19 cellular contexts compared by ENCODE assay signal in the genomic region with DNA sequence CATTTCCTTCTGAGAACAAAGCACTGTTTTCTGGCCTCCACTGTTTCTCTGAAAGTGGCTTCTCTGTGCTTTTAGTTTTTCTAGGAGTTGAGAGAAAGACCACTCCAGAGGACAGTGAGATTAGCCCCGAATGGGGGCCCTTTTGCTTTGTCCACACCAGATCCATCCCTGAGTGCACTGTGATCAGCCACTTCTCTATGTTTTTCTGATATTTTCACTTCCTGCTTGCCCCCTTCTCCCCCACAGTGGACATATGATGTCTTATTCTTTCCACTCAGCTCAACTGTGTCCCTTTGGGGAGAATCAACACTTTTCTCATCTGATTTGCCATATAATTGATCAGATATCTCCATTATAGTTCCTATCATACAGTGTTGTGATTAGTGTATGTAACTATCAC. TPM values are rescaled to one million over a fixed set of nuclear protein-coding genes. Genes with fewer than 3 reads are reported as not detected.
DNase-seq lines count a peak whose midpoint lies in the region; ATAC-seq and TF ChIP-seq lines count a peak whose summit lies in the region.
"Had no signal": no experiment of that assay in that cellular context is flagged by ENCODE, and none has a peak within 500 bp of the region (broad histone marks: within the 10 kb centered on the region; RNA-seq: fewer than 3 reads in every experiment).

No MANE protein-coding gene starts in this region.

- peaks cover 18% of the 10 kb centered on the region for H3K4me1 ChIP-seq in BLaER1
- peaks cover 28% of the 10 kb centered on the region for H3K4me1 ChIP-seq in GM23338 (ENCODE audit: insufficient read depth)
- H3K4me1 ChIP-seq in neuronal stem cell (ENCODE audit: control insufficient read depth in 2 of 2, insufficient read depth in 1 of 2, low read depth in 1 of 2, low read length in 2 of 2), result no peaks in the 10 kb centered on the region
- H3K4me1 ChIP-seq in colonic mucosa, result no peaks in the 10 kb centered on the region

- H2BK12ac ChIP-seq in neuronal stem cell (ENCODE audit: low read length), result no peak overlapping the region

- H3K14ac ChIP-seq in neuronal stem cell (ENCODE audit: low read length), result no peak overlapping the region

- H3K4ac ChIP-seq in neuronal stem cell (ENCODE audit: low read length), result no peak overlapping the region

- H4K20me1 ChIP-seq in BLaER1 (no peaks in the 10 kb centered on the region), GM23338 (replicated peaks; ENCODE audit: insufficient read depth) (no peaks in the 10 kb centered on the region)

- POLR2A ChIA-PET in activated naive CD8-positive, alpha-beta T cell treated with anti-CD3 and anti-CD28 coated beads, Interleukin-2, amount 10 ng/mL, durations not matched to agents 7 days and 5 days (lab: Charles Lee), result no interaction called here

- H3K23ac ChIP-seq in neuronal stem cell (ENCODE audit: low read depth, low read length, poor library complexity), result no peak overlapping the region

- no peak for ATAC-seq in GM23338
- ATAC-seq in activated naive CD8-positive, alpha-beta T cell treated with anti-CD3 and anti-CD28 coated beads, Interleukin-2, amount 10 ng/mL, durations not matched to agents 7 days and 5 days (ENCODE audit: low read depth), result no peak
- ATAC-seq: Panc1 had no signal

- H3K9ac ChIP-seq in BLaER1 (no peak overlapping the region), neuronal stem cell (ENCODE audit: low read depth, low read length, poor library complexity) (no peak overlapping the region), colonic mucosa (ENCODE audit: low read depth in 2 of 2, low read length in 2 of 2) (no peak overlapping the region)

- no peak overlapping the region for H2BK120ac ChIP-seq in neuronal stem cell (ENCODE audit: low read depth, low read length)

- H3K79me1 ChIP-seq in neuronal stem cell (ENCODE audit: low read depth, low read length), result no peaks in the 10 kb centered on the region

- no peak overlapping the region for H2BK5ac ChIP-seq in neuronal stem cell (ENCODE audit: low read length)

- H3K27ac ChIP-seq in BLaER1 (peak overlapping the region; percentile 40; the same call in 1 of the 2 replicates), GM23338 (ENCODE audit: low read depth) (no peak overlapping the region), neuronal stem cell (replicated peaks; ENCODE audit: low read length) (no peak overlapping the region), colonic mucosa (no peak overlapping the region)
- H3K27ac ChIP-seq: ascending aorta, suprapubic skin had no signal

- H3K79me2 ChIP-seq in GM23338 (replicated peaks; ENCODE audit: insufficient read depth), result no peaks in the 10 kb centered on the region

- no peaks in the 10 kb centered on the region for H3K27me3 Mint-ChIP-seq in GM23338 (ENCODE audit: insufficient read depth, low read depth, poor library complexity)
- H3K27me3 Mint-ChIP-seq in activated naive CD8-positive, alpha-beta T cell treated with anti-CD3 and anti-CD28 coated beads, Interleukin-2, amount 10 ng/mL, durations not matched to agents 7 days and 5 days, result peaks cover 8% of the 10 kb centered on the region
- H3K27me3 Mint-ChIP-seq in mesothelial cell of epicardium (ENCODE audit: low read depth), result no peaks in the 10 kb centered on the region
- H3K27me3 Mint-ChIP-seq: activated T-cell treated with anti-CD3 and anti-CD28 coated beads, Interleukin-2, amount 50 U/mL, for 24 hours; CD4-positive, alpha-beta T cell had no signal

- H2AFZ ChIP-seq in GM23338, result peak overlapping the region; percentile 54; the same call in 1 of the 2 replicates
- peak overlapping the region; percentile 40 for H2AFZ ChIP-seq in neuronal stem cell (ENCODE audit: low read length)

- H3K27ac Mint-ChIP-seq in GM23338, result no peak overlapping the region
- peak overlapping the region; percentile 9 for H3K27ac Mint-ChIP-seq in activated naive CD8-positive, alpha-beta T cell treated with anti-CD3 and anti-CD28 coated beads, Interleukin-2, amount 10 ng/mL, durations not matched to agents 7 days and 5 days
- H3K27ac Mint-ChIP-seq in mesothelial cell of epicardium, result no peak overlapping the region
- H3K27ac Mint-ChIP-seq: CD4-positive, alpha-beta T cell had no signal

- peaks cover 7% of the 10 kb centered on the region; the same call in 1 of the 2 replicates for H3K9me2 ChIP-seq in GM23338 (ENCODE audit: insufficient read depth)

- H3F3A ChIP-seq in GM23338 (replicated peaks; ENCODE audit: low read depth), result no peaks in the 10 kb centered on the region

- H3K36me3 Mint-ChIP-seq in GM23338 (ENCODE audit: low read depth), result no peaks in the 10 kb centered on the region
- H3K36me3 Mint-ChIP-seq in activated naive CD8-positive, alpha-beta T cell treated with anti-CD3 and anti-CD28 coated beads, Interleukin-2, amount 10 ng/mL, durations not matched to agents 7 days and 5 days, result no peaks in the 10 kb centered on the region
- H3K36me3 Mint-ChIP-seq in mesothelial cell of epicardium, result no peaks in the 10 kb centered on the region

- H3K27me3 ChIP-seq in BLaER1 (no peaks in the 10 kb centered on the region), GM23338 (ENCODE audit: insufficient read depth) (no peaks in the 10 kb centered on the region), neuronal stem cell (ENCODE audit: control insufficient read depth in 3 of 3, insufficient read depth in 3 of 3, low read depth in 1 of 3, low read length in 3 of 3) (no peaks in the 10 kb centered on the region), colonic mucosa (no peaks in the 10 kb centered on the region)
- H3K27me3 ChIP-seq: ascending aorta, MG63, suprapubic skin had no signal

- H3K9me3 Mint-ChIP-seq in GM23338, result no peaks in the 10 kb centered on the region
- peaks cover 3% of the 10 kb centered on the region for H3K9me3 Mint-ChIP-seq in activated naive CD8-positive, alpha-beta T cell treated with anti-CD3 and anti-CD28 coated beads, Interleukin-2, amount 10 ng/mL, durations not matched to agents 7 days and 5 days
- no peaks in the 10 kb centered on the region for H3K9me3 Mint-ChIP-seq in mesothelial cell of epicardium
- H3K9me3 Mint-ChIP-seq: activated T-cell treated with anti-CD3 and anti-CD28 coated beads, Interleukin-2, amount 50 U/mL, for 24 hours; CD4-positive, alpha-beta T cell had no signal

- no peak overlapping the region for H3K4me2 ChIP-seq in BLaER1
- no peak overlapping the region for H3K4me2 ChIP-seq in GM23338
- H3K4me2 ChIP-seq in neuronal stem cell (ENCODE audit: insufficient read depth, low read length, poor library complexity, severe bottlenecking), result no peak overlapping the region

- no peaks in the 10 kb centered on the region for H3K9me3 ChIP-seq in BLaER1
- H3K9me3 ChIP-seq in neuronal stem cell (replicated peaks in 1 of 2; ENCODE audit: control insufficient read depth in 2 of 2, insufficient read depth in 1 of 2, low read depth in 1 of 2, low read length in 2 of 2), result no peaks in the 10 kb centered on the region
- H3K9me3 ChIP-seq in colonic mucosa, result no peaks in the 10 kb centered on the region
- H3K9me3 ChIP-seq: ascending aorta, MG63, suprapubic skin had no signal

- no CpG with 5 or more reads among the region's 1 CpG for WGBS in neuronal stem cell (ENCODE audit: extremely low coverage in 2 of 2, insufficient read length in 2 of 2, insufficient replicate concordance in 1 of 2), 2 donors

- no peak overlapping the region for H2AK5ac ChIP-seq in neuronal stem cell (ENCODE audit: low read depth, low read length)

- no peak overlapping the region for H4K8ac ChIP-seq in neuronal stem cell (ENCODE audit: low read depth, low read length)

- intact Hi-C loops in colonic mucosa (cut with DNase I), result no loop called here

- H2BK15ac ChIP-seq in neuronal stem cell (ENCODE audit: low read length), result no peak overlapping the region

- TF ChIP-seq CTCF in GM23338 (conservative IDR thresholded peaks at IDR 0.05; ENCODE audit: low read depth in 2 of 2), result no peak
- no peak for TF ChIP-seq CTCF in colonic mucosa (IDR thresholded peaks at IDR 0.05)
- no peak for TF ChIP-seq CTCF in mesothelial cell of epicardium (IDR thresholded peaks at IDR 0.05; ENCODE audit: unreplicated experiment)

- no peak overlapping the region for H3K18ac ChIP-seq in neuronal stem cell (ENCODE audit: low read length)

- no peak for DNase-seq in GM23338 (ENCODE audit: low spot score)
- DNase-seq in activated naive CD8-positive, alpha-beta T cell treated with anti-CD3 and anti-CD28 coated beads, Interleukin-2, amount 10 ng/mL, durations not matched to agents 7 days and 5 days, result no peak
- DNase-seq in neuronal stem cell (ENCODE audit: low spot score), result no peak
- no peak for DNase-seq in colonic mucosa
- no peak for DNase-seq in activated gamma-delta T cell treated with Interleukin-2 at 50 U/mL for 16 hours
- no peak for DNase-seq in mesothelial cell of epicardium (ENCODE audit: low spot score in 2 of 2, unreplicated experiment in 2 of 2)
- DNase-seq: activated naive CD4-positive, alpha-beta T cell treated with anti-CD3 and anti-CD28 coated beads, Interleukin-2, amount 50 U/mL, for 16 hours; activated T-cell treated with anti-CD3 and anti-CD28 coated beads, Interleukin-2, amount 50 U/mL, for 24 hours; CD4-positive, alpha-beta T cell; DMS 273 treated with DMSO at 0.1 percent for 48 hours; kidney glomerular epithelial cell; MG63; NCI-H146; NCI-H524 had no signal

- H3K36me3 ChIP-seq in BLaER1, result no peaks in the 10 kb centered on the region
- no peaks in the 10 kb centered on the region for H3K36me3 ChIP-seq in GM23338 (ENCODE audit: insufficient read depth)
- no peaks in the 10 kb centered on the region for H3K36me3 ChIP-seq in neuronal stem cell (replicated peaks in 1 of 2; ENCODE audit: control insufficient read depth in 2 of 2, insufficient read depth in 2 of 2, low read length in 2 of 2)
- H3K36me3 ChIP-seq in colonic mucosa, result no peaks in the 10 kb centered on the region
- H3K36me3 ChIP-seq: ascending aorta, MG63, suprapubic skin had no signal

- no peak overlapping the region for H4K91ac ChIP-seq in neuronal stem cell (ENCODE audit: low read depth, low read length, poor library complexity)

- no peak overlapping the region for H3K4me3 ChIP-seq in BLaER1
- H3K4me3 ChIP-seq in GM23338, result no peak overlapping the region
- H3K4me3 ChIP-seq in neuronal stem cell (ENCODE audit: low read length in 2 of 2), result no peak overlapping the region
- H3K4me3 ChIP-seq in colonic mucosa, result no peak overlapping the region
- H3K4me3 ChIP-seq: ascending aorta, lung, MG63, suprapubic skin had no signal

- H3K4me1 Mint-ChIP-seq in GM23338, result peaks cover 35% of the 10 kb centered on the region
- peaks cover 27% of the 10 kb centered on the region for H3K4me1 Mint-ChIP-seq in activated naive CD8-positive, alpha-beta T cell treated with anti-CD3 and anti-CD28 coated beads, Interleukin-2, amount 10 ng/mL, durations not matched to agents 7 days and 5 days
- H3K4me1 Mint-ChIP-seq in mesothelial cell of epicardium, result peaks cover 18% of the 10 kb centered on the region

- H3K4me3 Mint-ChIP-seq in GM23338, result no peak overlapping the region
- no peak overlapping the region for H3K4me3 Mint-ChIP-seq in activated naive CD8-positive, alpha-beta T cell treated with anti-CD3 and anti-CD28 coated beads, Interleukin-2, amount 10 ng/mL, durations not matched to agents 7 days and 5 days
- no peak overlapping the region for H3K4me3 Mint-ChIP-seq in mesothelial cell of epicardium
- H3K4me3 Mint-ChIP-seq: activated T-cell treated with anti-CD3 and anti-CD28 coated beads, Interleukin-2, amount 50 U/mL, for 24 hours; CD4-positive, alpha-beta T cell had no signal

RNA-seq across cellular contexts. Expression of a gene that starts 35.6 kb away (rescaled TPM):
- total RNA-seq in GM23338 (2014; rRNA removed; shearing (Covaris generic)), result 16.5 and 21.7 TPM in 2 replicates
- 7.7 and 10.1 TPM in 2 replicates for polyA plus RNA-seq in GM23338 (2016; fragmentation: Nextera tagmentation; extraction: Ambion mirVana)
- total RNA-seq in activated naive CD8-positive, alpha-beta T cell treated with anti-CD3 and anti-CD28 coated beads, Interleukin-2, amount 10 ng/mL, durations not matched to agents 7 days and 5 days, result 10 to 100 TPM; 29.1 to 30.1 TPM
- 14.1 TPM for polyA plus RNA-seq in neuronal stem cell (2013, experiment 1 of 2)
- polyA plus RNA-seq in neuronal stem cell (2013, experiment 2 of 2), result 12.9 TPM
- total RNA-seq in colonic mucosa (10 to 100 TPM; 22.2 to 27.9 TPM), mesothelial cell of epicardium (63.4 to 69.4 TPM (median 64.0 TPM) in 3 replicates)
